In genomic region chr9:86349271-86349670, GRCh38 we compare ENCODE assay signal across 13 cellular contexts. TPM values are rescaled to one million over a fixed set of nuclear protein-coding genes. Genes with fewer than 3 reads are reported as not detected.
DNase-seq lines count a peak whose midpoint lies in the region; ATAC-seq, FAIRE-seq and TF ChIP-seq lines count a peak whose summit lies in the region.
"Had no signal": no experiment of that assay in that cellular context is flagged by ENCODE, and none has a peak within 500 bp of the region (broad histone marks: within the 10 kb centered on the region; RNA-seq: fewer than 3 reads in every experiment).

No MANE protein-coding gene starts in this region.

- H3K27ac Mint-ChIP-seq in brain (no peak overlapping the region), natural killer cell (peak overlapping the region; percentile 93 to 97), glutamatergic neuron (ENCODE audit: unreplicated experiment) (no peak overlapping the region)

- peaks cover 2 to 12% of the 10 kb centered on the region in 2 donors for H3K4me1 ChIP-seq in small intestine (ENCODE audit: control insufficient read depth in 2 of 2, insufficient read depth in 1 of 2, low read depth in 1 of 2, low read length in 1 of 2)

- intact Hi-C loops in natural killer cell (cut with micrococcal nuclease) = no loop called here

- no peaks in the 10 kb centered on the region for H3K9me3 Mint-ChIP-seq in brain
- no peaks in the 10 kb centered on the region for H3K9me3 Mint-ChIP-seq in natural killer cell
- H3K9me3 Mint-ChIP-seq in glutamatergic neuron (ENCODE audit: unreplicated experiment) = no peaks in the 10 kb centered on the region
- H3K9me3 Mint-ChIP-seq: activated naive CD8-positive, alpha-beta T cell treated with anti-CD3 and anti-CD28 coated beads, Interleukin-2, amount 10 ng/mL, durations not matched to agents 7 days and 5 days had no signal

- peaks cover 8 to 13% of the 10 kb centered on the region in 2 donors for H3K36me3 ChIP-seq in small intestine (ENCODE audit: control insufficient read depth in 2 of 2, insufficient read depth in 2 of 2, low read length in 2 of 2)

- no peak overlapping the region for H3K27ac ChIP-seq in small intestine (ENCODE audit: low read depth in 1 of 2, low read length in 1 of 2)
- H3K27ac ChIP-seq: 22Rv1 had no signal

- no peak for ATAC-seq in natural killer cell

- TF ChIP-seq CTCF in LNCaP clone FGC (IDR thresholded peaks at IDR 0.05; ENCODE audit: control insufficient read depth, extremely low read depth, insufficient read depth) (no peak), brain (conservative IDR thresholded peaks at IDR 0.05) (no peak), natural killer cell (IDR thresholded peaks at IDR 0.05) (no peak), glutamatergic neuron (IDR thresholded peaks at IDR 0.05; ENCODE audit: partially characterized antibody, unreplicated experiment) (no peak)

- H3K36me3 Mint-ChIP-seq in brain (peaks cover 63% of the 10 kb centered on the region), natural killer cell (peaks cover 8% of the 10 kb centered on the region), glutamatergic neuron (ENCODE audit: unreplicated experiment) (no peaks in the 10 kb centered on the region)

- H3K4me3 Mint-ChIP-seq in brain (peak overlapping the region in 4 of 5 experiments; percentile 19 to 49 (median 30)), natural killer cell (peak overlapping the region; percentile 71), glutamatergic neuron (ENCODE audit: unreplicated experiment) (no peak overlapping the region)

- no peaks in the 10 kb centered on the region for H3K9me3 ChIP-seq in small intestine (ENCODE audit: control insufficient read depth, low read depth)

- H3K4me3 ChIP-seq in LNCaP clone FGC (ENCODE audit: low read depth, low read length) (no peak overlapping the region), small intestine (ENCODE audit: low read depth in 1 of 2, low read length in 2 of 2) (no peak overlapping the region)
- H3K4me3 ChIP-seq: smooth muscle cell had no signal

- H3K27me3 ChIP-seq in small intestine (ENCODE audit: control insufficient read depth in 2 of 2, insufficient read depth in 2 of 2, low read length in 2 of 2) = no peaks in the 10 kb centered on the region

- no peak for FAIRE-seq in small intestine (lab: Jason Lieb, UNC)

- 79 to 82% (median 81%) methylated on average over 3 of the region's 3 CpGs for WGBS in small intestine, 3 donors

- H3K4me1 Mint-ChIP-seq in brain (peaks cover 80% of the 10 kb centered on the region), natural killer cell (peaks cover 77% of the 10 kb centered on the region in 2 donors), glutamatergic neuron (ENCODE audit: low read depth, unreplicated experiment) (peaks cover 10% of the 10 kb centered on the region)

- H3K27me3 Mint-ChIP-seq in brain (peaks cover 8% of the 10 kb centered on the region), natural killer cell (ENCODE audit: low read depth in 2 of 2) (no peaks in the 10 kb centered on the region), glutamatergic neuron (ENCODE audit: unreplicated experiment) (peaks cover 7% of the 10 kb centered on the region)
- H3K27me3 Mint-ChIP-seq: activated naive CD8-positive, alpha-beta T cell treated with anti-CD3 and anti-CD28 coated beads, Interleukin-2, amount 10 ng/mL, durations not matched to agents 7 days and 5 days had no signal

- DNase-seq in NCI-H2196 (lab: John Stamatoyannopoulos, UW; ENCODE audit: unreplicated experiment) (peak; percentile 37), NCI-H2196 treated with DMSO at 0.1 percent for 48 hours (lab: John Stamatoyannopoulos, UW; ENCODE audit: unreplicated experiment) (no peak), LNCaP clone FGC (ENCODE audit: low read depth) (peak; percentile 82), natural killer cell (no peak), dedifferentiated amniotic fluid mesenchymal stem cell (ENCODE audit: extremely low spot score) (no peak), small intestine (no peak), glutamatergic neuron (no peak)
- DNase-seq: activated naive CD8-positive, alpha-beta T cell treated with anti-CD3 and anti-CD28 coated beads, Interleukin-2, amount 10 ng/mL, durations not matched to agents 7 days and 5 days; COR-L47; NCI-H345 had no signal

RNA-seq across cellular contexts. Expression of gene TUT7, which starts 4.9 kb away (rescaled TPM):
- polyA plus RNA-seq in brain (ENCODE audit: insufficient read depth, low read depth, low replicate concordance) = 7.0 TPM
- total RNA-seq in natural killer cell = 10 to 100 TPM; 84.7 to 94.8 (median 85.6) TPM
- 10 to 100 TPM; 11.1 to 28.6 (median 17.8) TPM for polyA plus RNA-seq in small intestine
- total RNA-seq in glutamatergic neuron (ENCODE audit: unreplicated experiment) = 29.4 TPM

Comparison
In these comparisons a context has a peak if more than half of its experiments do, and no peak if none do; other contexts are left out.
1. DNase-seq: peak in NCI-H2196 (single experiment) and LNCaP clone FGC (single experiment); none in NCI-H2196 treated with DMSO at 0.1 percent for 48 hours (single experiment), natural killer cell (single experiment), dedifferentiated amniotic fluid mesenchymal stem cell (single experiment), small intestine (single experiment) and glutamatergic neuron (single experiment).
2. H3K27ac Mint-ChIP-seq: peak in natural killer cell (2 of 2); none in brain (0 of 5) and glutamatergic neuron (single experiment).